9 cellular contexts compared by ENCODE assay signal in the genomic region with DNA sequence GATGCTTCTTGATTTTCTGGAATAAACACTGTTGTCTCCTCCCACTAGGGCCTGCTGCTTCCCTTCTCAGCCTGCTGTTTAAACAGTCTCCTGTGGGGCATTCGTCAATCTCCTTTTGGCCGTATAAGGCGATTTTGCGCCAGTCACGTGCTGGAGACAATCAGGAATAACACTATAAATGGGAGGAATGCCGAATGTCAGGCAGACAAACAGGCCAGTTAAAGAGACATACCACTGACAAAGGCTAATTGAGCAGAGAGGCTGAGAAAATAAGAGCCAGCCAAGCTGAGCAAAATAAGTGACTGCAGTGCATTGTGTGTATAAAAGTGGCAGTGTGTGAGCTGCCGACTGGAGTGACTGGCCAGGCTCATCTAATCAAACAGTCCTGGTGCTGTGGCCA. TPM values are rescaled to one million over a fixed set of nuclear protein-coding genes. Genes with fewer than 3 reads are reported as not detected.
A peak's percentile ranks its signal among the peaks of the same experiment; 100 is the strongest.
DNase-seq lines count a peak whose midpoint lies in the region; ATAC-seq, FAIRE-seq and TF ChIP-seq lines count a peak whose summit lies in the region.
"Had no signal": no experiment of that assay in that cellular context is flagged by ENCODE, and none has a peak within 500 bp of the region (broad histone marks: within the 10 kb centered on the region; RNA-seq: fewer than 3 reads in every experiment).

No MANE protein-coding gene starts in this region.

- H3K27ac Mint-ChIP-seq in CD4-positive, alpha-beta memory T cell, result peak overlapping the region in 5 of 7 donors; percentile 20 to 92 (median 67)

- ATAC-seq in GM21717 (IDR thresholded peaks at IDR 0.05; ENCODE audit: unreplicated experiment) (no peak), GM18870 (IDR thresholded peaks at IDR 0.05; ENCODE audit: unreplicated experiment) (no peak)

- in situ Hi-C loops in brain microvascular endothelial cell (cut with HindIII; ENCODE audit: low pct_ligation_motif_present, low sequenced_read_pairs), result no loop called here

- H3K27me3 ChIP-seq in CD4-positive, alpha-beta memory T cell (ENCODE audit: insufficient read depth, low read length), result no peaks in the 10 kb centered on the region
- H3K27me3 ChIP-seq in brain microvascular endothelial cell (replicated peaks), result no peaks in the 10 kb centered on the region
- H3K27me3 ChIP-seq in skeletal muscle tissue (ENCODE audit: control insufficient read depth in 3 of 3, insufficient read depth in 3 of 3, low read length in 3 of 3), result no peaks in the 10 kb centered on the region

- no peak for DNase-seq in CD4-positive, alpha-beta memory T cell
- DNase-seq in NCI-H1694 (lab: John Stamatoyannopoulos, UW) (peak; percentile 96), brain microvascular endothelial cell (peak; percentile 72), kidney (peak; percentile 81)
- DNase-seq in activated CD8-positive, alpha-beta memory T cell treated with anti-CD3 and anti-CD28 coated beads for 24 hours, result no peak
- DNase-seq: activated T-cell treated with anti-CD3 and anti-CD28 coated beads, Interleukin-2, amount 50 U/mL, for 72 hours had no signal

- POLR2A ChIA-PET in CD4-positive, alpha-beta memory T cell (lab: Charles Lee; ENCODE audit: partially characterized antibody), result no interaction called here

- H3K36me3 Mint-ChIP-seq in CD4-positive, alpha-beta memory T cell, result peaks cover 6 to 41% of the 10 kb centered on the region in 2 donors

- H3K36me3 ChIP-seq in CD4-positive, alpha-beta memory T cell (ENCODE audit: insufficient read depth, low read length), result peaks cover 5% of the 10 kb centered on the region
- H3K36me3 ChIP-seq in brain microvascular endothelial cell (replicated peaks) (no peaks in the 10 kb centered on the region), kidney (ENCODE audit: control insufficient read depth in 1 of 2, insufficient read depth in 2 of 2, low read length in 2 of 2) (peaks cover 18 to 24% of the 10 kb centered on the region in 2 donors), skeletal muscle tissue (ENCODE audit: control insufficient read depth in 3 of 3, insufficient read depth in 3 of 3, low read length in 3 of 3) (peaks cover 0 to 9% (median 4%) of the 10 kb centered on the region in 3 donors)

- intact Hi-C loops in CD4-positive, alpha-beta memory T cell (cut with micrococcal nuclease), result no loop called here
- intact Hi-C loops in kidney (cut with DNase I), result no loop called here

- H3K4me1 ChIP-seq in CD4-positive, alpha-beta memory T cell (ENCODE audit: insufficient read depth, low read length), result peaks cover 9% of the 10 kb centered on the region
- peaks cover 14 to 16% of the 10 kb centered on the region in 2 donors for H3K4me1 ChIP-seq in kidney (ENCODE audit: control insufficient read depth in 1 of 2, insufficient read depth in 1 of 2, low read depth in 1 of 2, low read length in 2 of 2)
- H3K4me1 ChIP-seq in skeletal muscle tissue (ENCODE audit: control insufficient read depth in 3 of 3, insufficient read depth in 3 of 3, low read length in 3 of 3), result peaks cover 12 to 21% (median 14%) of the 10 kb centered on the region in 3 donors

- no peak overlapping the region for H3K4me3 Mint-ChIP-seq in CD4-positive, alpha-beta memory T cell

- peak overlapping the region in 1 of 2 donors; percentile 42 for H3K9ac ChIP-seq in kidney (ENCODE audit: low read length in 2 of 2)
- H3K9ac ChIP-seq in skeletal muscle tissue (ENCODE audit: low read depth in 1 of 3, low read length in 3 of 3), result no peak overlapping the region

- FAIRE-seq in kidney (lab: Jason Lieb, UNC), result no peak

- H3K27ac ChIP-seq in CD4-positive, alpha-beta memory T cell (ENCODE audit: low read depth, low read length), result no peak overlapping the region
- H3K27ac ChIP-seq in brain microvascular endothelial cell, result peak overlapping the region; percentile 35
- peak overlapping the region; percentile 26 to 69 for H3K27ac ChIP-seq in kidney (ENCODE audit: low read depth in 2 of 2, low read length in 2 of 2)
- peak overlapping the region; percentile 74 for H3K27ac ChIP-seq in skeletal muscle tissue (ENCODE audit: low read depth, low read length)

- CTCF ChIA-PET in CD4-positive, alpha-beta memory T cell (lab: Charles Lee; ENCODE audit: partially characterized antibody), result interaction anchor here (0.9 to 3.1 kb wide), 3 partner anchors 9 to 17 kb away, joined by 3 to 15 read pairs (median 4); no protein-coding TSS in a partner anchor

- no peaks in the 10 kb centered on the region for H3K9me3 Mint-ChIP-seq in CD4-positive, alpha-beta memory T cell
- H3K9me3 Mint-ChIP-seq: activated T-cell treated with anti-CD3 and anti-CD28 coated beads, Interleukin-2, amount 50 U/mL, for 72 hours had no signal

- H3K4me3 ChIP-seq in CD4-positive, alpha-beta memory T cell (ENCODE audit: low read length in 2 of 2), result no peak overlapping the region
- H3K4me3 ChIP-seq in brain microvascular endothelial cell (ENCODE audit: low read depth, low read length), result no peak overlapping the region
- no peak overlapping the region for H3K4me3 ChIP-seq in kidney (ENCODE audit: low read length in 2 of 2)
- no peak overlapping the region for H3K4me3 ChIP-seq in skeletal muscle tissue (ENCODE audit: low read length in 3 of 3)

- H3K27me3 Mint-ChIP-seq in CD4-positive, alpha-beta memory T cell, result no peaks in the 10 kb centered on the region

- H3K9me3 ChIP-seq in CD4-positive, alpha-beta memory T cell (ENCODE audit: control insufficient read depth in 1 of 2, low read length in 2 of 2), result no peaks in the 10 kb centered on the region
- H3K9me3 ChIP-seq in kidney (ENCODE audit: control insufficient read depth in 1 of 2, low read length in 2 of 2) (no peaks in the 10 kb centered on the region), skeletal muscle tissue (ENCODE audit: control insufficient read depth in 3 of 3, low read length in 3 of 3) (no peaks in the 10 kb centered on the region)

- peaks cover 10 to 14% (median 12%) of the 10 kb centered on the region in 4 donors for H3K4me1 Mint-ChIP-seq in CD4-positive, alpha-beta memory T cell

- peak; percentile 39 for TF ChIP-seq CTCF in brain microvascular endothelial cell (IDR thresholded peaks at IDR 0.05; ENCODE audit: low read depth, low read length, missing control alignments)
- no peak for TF ChIP-seq CTCF in kidney (IDR thresholded peaks at IDR 0.05; ENCODE audit: borderline replicate concordance, extremely low read depth, insufficient read depth)

RNA-seq across cellular contexts. Expression of a gene that starts 23.3 kb away (rescaled TPM):
- total RNA-seq in CD4-positive, alpha-beta memory T cell, result 10 to 100 TPM; 15.9 to 19.5 TPM
- polyA plus RNA-seq in CD4-positive, alpha-beta memory T cell, result 10 to 100 TPM; 14.3 to 18.8 TPM
- total RNA-seq in kidney (23.7 TPM), skeletal muscle tissue (4.7 TPM)
- polyA plus RNA-seq in kidney (ENCODE audit: insufficient read depth, low read depth, low replicate concordance), result 27.3 TPM

RNA-seq across cellular contexts. Expression of a gene that starts 23.4 kb away (rescaled TPM):
- total RNA-seq in CD4-positive, alpha-beta memory T cell, result 1 to 10 TPM; 4.9 to 5.5 TPM
- polyA plus RNA-seq in CD4-positive, alpha-beta memory T cell, result 1 to 10 TPM; 3.0 to 6.1 TPM
- 12.5 TPM for total RNA-seq in kidney
- polyA plus RNA-seq in kidney (ENCODE audit: insufficient read depth, low read depth, low replicate concordance), result 11.1 TPM
- total RNA-seq in skeletal muscle tissue, result 8.4 TPM

Comparison
In these comparisons a context has a peak if more than half of its experiments do, and no peak if none do; other contexts are left out.
1. DNase-seq: peak in NCI-H1694 (single experiment), brain microvascular endothelial cell (single experiment) and kidney (single experiment); none in CD4-positive, alpha-beta memory T cell (0 of 5) and activated CD8-positive, alpha-beta memory T cell treated with anti-CD3 and anti-CD28 coated beads for 24 hours (single experiment).